Comparison of ENCODE assay signal across 33 cellular contexts in genomic region chr7:29454464-29454863, GRCh38.
"Had no signal": no experiment of that assay in that cellular context is flagged by ENCODE, and none has a peak within 500 bp of the region (broad histone marks: within the 10 kb centered on the region; RNA-seq: fewer than 3 reads in every experiment).

No MANE protein-coding gene starts in this region.

- H3K4me1 Mint-ChIP-seq: activated CD4-positive, alpha-beta memory T cell treated with anti-CD3 and anti-CD28 coated beads, Interleukin-2, amount 10 ng/mL, durations not matched to agents 7 days and 5 days; activated CD8-positive, alpha-beta memory T cell treated with anti-CD3 and anti-CD28 coated beads, Interleukin-2, amount 10 ng/mL, durations not matched to agents 7 days and 5 days; activated T-helper 17 cell treated with anti-CD3 and anti-CD28 coated beads, Interleukin-2, amount 50 U/mL, for 72 hours had no signal

- DNase-seq: activated CD4-positive, alpha-beta memory T cell treated with anti-CD3 and anti-CD28 coated beads, Interleukin-2, amount 10 ng/mL, durations not matched to agents 7 days and 5 days; activated CD4-positive, alpha-beta T cell treated with anti-CD3 and anti-CD28 coated beads for 1 hour; activated CD4-positive, alpha-beta T cell treated with anti-CD3 and anti-CD28 coated beads for 48 hours; activated CD4-positive, CD25-positive, alpha-beta regulatory T cell; activated CD8-positive, alpha-beta memory T cell treated with anti-CD3 and anti-CD28 coated beads for 24 hours; activated CD8-positive, alpha-beta memory T cell treated with anti-CD3 and anti-CD28 coated beads, Interleukin-2, amount 10 ng/mL, durations not matched to agents 7 days and 5 days; activated CD8-positive, alpha-beta memory T cell treated with anti-CD3 and anti-CD28 coated beads, Interleukin-2, amount 50 U/mL, for 48 hours; activated effector memory CD4-positive, alpha-beta T cell treated with anti-CD3 and anti-CD28 coated beads, Interleukin-2, amount 50 U/mL, for 16 hours; activated naive CD4-positive, alpha-beta T cell; activated T-cell treated with anti-CD3 and anti-CD28 coated beads, Interleukin-2, amount 50 U/mL, for 72 hours; adrenal gland; body of pancreas; Karpas-422; KBM-7; MV-4-11; NCI-H1105; NCI-H1417 treated with DMSO at 0.1 percent for 48 hours; NCI-H1930; NCI-H2081 treated with DMSO at 0.1 percent for 48 hours; NCI-H226; NCI-H446 treated with DMSO at 0.1 percent for 48 hours; NCI-H524; NK-92 treated with Interleukin-12 subunit alpha and Interleukin-12 subunit beta, amount 100 ng/mL, for 24 hours; T1000; WERI-Rb-1 had no signal

- H3K27me3 Mint-ChIP-seq: activated CD4-positive, alpha-beta memory T cell treated with anti-CD3 and anti-CD28 coated beads, Interleukin-2, amount 10 ng/mL, durations not matched to agents 7 days and 5 days; activated CD8-positive, alpha-beta memory T cell treated with anti-CD3 and anti-CD28 coated beads, Interleukin-2, amount 10 ng/mL, durations not matched to agents 7 days and 5 days; activated T-helper 17 cell treated with anti-CD3 and anti-CD28 coated beads, Interleukin-2, amount 50 U/mL, for 72 hours had no signal

- H3K27ac Mint-ChIP-seq: activated CD4-positive, alpha-beta memory T cell treated with anti-CD3 and anti-CD28 coated beads, Interleukin-2, amount 10 ng/mL, durations not matched to agents 7 days and 5 days; activated CD8-positive, alpha-beta memory T cell treated with anti-CD3 and anti-CD28 coated beads, Interleukin-2, amount 10 ng/mL, durations not matched to agents 7 days and 5 days; activated naive CD4-positive, alpha-beta T cell treated with anti-CD3 and anti-CD28 coated beads, Interleukin-2, amount 50 U/mL, for 72 hours; activated T-cell treated with anti-CD3 and anti-CD28 coated beads, Interleukin-2, amount 50 U/mL, for 72 hours; activated T-helper 17 cell treated with anti-CD3 and anti-CD28 coated beads, Interleukin-2, amount 50 U/mL, for 72 hours had no signal

- H3K9me3 Mint-ChIP-seq: activated CD4-positive, alpha-beta memory T cell treated with anti-CD3 and anti-CD28 coated beads, Interleukin-2, amount 10 ng/mL, durations not matched to agents 7 days and 5 days; activated naive CD4-positive, alpha-beta T cell treated with anti-CD3 and anti-CD28 coated beads, Interleukin-2, amount 50 U/mL, for 72 hours; activated T-cell treated with anti-CD3 and anti-CD28 coated beads, Interleukin-2, amount 50 U/mL, for 72 hours; activated T-helper 17 cell treated with anti-CD3 and anti-CD28 coated beads, Interleukin-2, amount 50 U/mL, for 72 hours had no signal

- H3K4me1 ChIP-seq: adrenal gland, body of pancreas, breast epithelium had no signal

- H3K4me2 ChIP-seq: PC-9 had no signal

- H2AFZ ChIP-seq: PC-9 had no signal

- H3K36me3 ChIP-seq: adrenal gland, breast epithelium, WERI-Rb-1 had no signal

- H3K27me3 ChIP-seq: adrenal gland, body of pancreas, breast epithelium had no signal

- H3K27ac ChIP-seq: adrenal gland, body of pancreas, breast epithelium, PC-9, RWPE1, WERI-Rb-1 had no signal

- ATAC-seq: activated CD8-positive, alpha-beta memory T cell treated with anti-CD3 and anti-CD28 coated beads, Interleukin-2, amount 10 ng/mL, durations not matched to agents 7 days and 5 days; activated naive CD4-positive, alpha-beta T cell treated with anti-CD3 and anti-CD28 coated beads, Interleukin-2, amount 50 U/mL, for 72 hours; activated T-cell treated with anti-CD3 and anti-CD28 coated beads, Interleukin-2, amount 50 U/mL, for 72 hours; activated T-helper 17 cell treated with anti-CD3 and anti-CD28 coated beads, Interleukin-2, amount 50 U/mL, for 72 hours; body of pancreas; Right ventricle myocardium inferior had no signal

- H3K9me3 ChIP-seq: adrenal gland, body of pancreas, breast epithelium had no signal

- H3K4me3 ChIP-seq: adrenal gland, body of pancreas, breast epithelium, PC-9 had no signal

- FAIRE-seq: astrocyte, RCC 7860 had no signal

- H3K4me3 Mint-ChIP-seq: activated CD4-positive, alpha-beta memory T cell treated with anti-CD3 and anti-CD28 coated beads, Interleukin-2, amount 10 ng/mL, durations not matched to agents 7 days and 5 days; activated CD8-positive, alpha-beta memory T cell treated with anti-CD3 and anti-CD28 coated beads, Interleukin-2, amount 10 ng/mL, durations not matched to agents 7 days and 5 days; activated T-cell treated with anti-CD3 and anti-CD28 coated beads, Interleukin-2, amount 50 U/mL, for 72 hours; activated T-helper 17 cell treated with anti-CD3 and anti-CD28 coated beads, Interleukin-2, amount 50 U/mL, for 72 hours had no signal

- H3K36me3 Mint-ChIP-seq: activated CD8-positive, alpha-beta memory T cell treated with anti-CD3 and anti-CD28 coated beads, Interleukin-2, amount 10 ng/mL, durations not matched to agents 7 days and 5 days; activated naive CD4-positive, alpha-beta T cell treated with anti-CD3 and anti-CD28 coated beads, Interleukin-2, amount 50 U/mL, for 72 hours had no signal
